In the genomic region with DNA sequence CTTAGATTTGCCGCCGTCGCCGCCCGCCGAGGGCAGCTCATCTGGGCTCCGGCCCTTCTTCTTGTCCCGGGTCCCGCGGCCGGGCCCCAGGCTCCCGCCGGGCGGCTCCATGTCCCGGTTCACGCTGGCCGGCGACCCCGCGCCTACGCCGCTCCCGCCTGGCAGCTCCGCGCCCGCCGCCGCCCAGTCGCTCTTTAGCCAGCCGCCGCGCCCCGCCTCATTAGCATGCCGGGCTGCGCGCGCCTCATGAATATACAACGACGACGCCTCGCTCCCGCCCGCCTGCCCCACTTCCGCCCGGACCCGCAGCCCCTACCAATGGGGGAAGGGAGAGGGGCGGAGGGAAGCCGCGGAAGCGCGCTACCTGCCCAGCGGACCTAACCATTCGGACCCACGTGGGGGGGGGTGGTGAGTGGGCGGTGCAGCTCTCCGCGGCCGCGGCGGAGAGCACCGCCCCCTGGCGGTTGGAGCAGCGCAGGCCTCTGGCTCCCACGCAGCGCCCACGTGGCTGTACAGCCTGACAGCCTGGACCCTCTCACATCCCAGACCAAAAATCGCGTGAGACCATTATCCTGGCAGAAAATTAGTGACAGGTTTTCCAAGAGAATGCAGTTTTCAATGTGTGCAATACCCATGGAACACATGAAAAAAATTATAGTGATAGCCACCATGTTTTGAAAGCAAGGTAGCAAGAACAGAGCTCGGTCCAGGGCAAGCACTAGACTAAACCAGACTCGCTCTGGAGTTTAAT, we compare ENCODE assay signal across 1 cellular context.
TF ChIP-seq lines count a peak whose summit lies in the region.

A gene (minus strand): TSS at position 197 of the 751 bp plus-strand sequence. CDS start 86 bp downstream, at position 111.

TF ChIP-seq in HepG2, 621 proteins besides CTCF, POLR2A, EP300 and RAD21 (continued from another document and continues in another):
- TF ChIP-seq, protein P1, sequence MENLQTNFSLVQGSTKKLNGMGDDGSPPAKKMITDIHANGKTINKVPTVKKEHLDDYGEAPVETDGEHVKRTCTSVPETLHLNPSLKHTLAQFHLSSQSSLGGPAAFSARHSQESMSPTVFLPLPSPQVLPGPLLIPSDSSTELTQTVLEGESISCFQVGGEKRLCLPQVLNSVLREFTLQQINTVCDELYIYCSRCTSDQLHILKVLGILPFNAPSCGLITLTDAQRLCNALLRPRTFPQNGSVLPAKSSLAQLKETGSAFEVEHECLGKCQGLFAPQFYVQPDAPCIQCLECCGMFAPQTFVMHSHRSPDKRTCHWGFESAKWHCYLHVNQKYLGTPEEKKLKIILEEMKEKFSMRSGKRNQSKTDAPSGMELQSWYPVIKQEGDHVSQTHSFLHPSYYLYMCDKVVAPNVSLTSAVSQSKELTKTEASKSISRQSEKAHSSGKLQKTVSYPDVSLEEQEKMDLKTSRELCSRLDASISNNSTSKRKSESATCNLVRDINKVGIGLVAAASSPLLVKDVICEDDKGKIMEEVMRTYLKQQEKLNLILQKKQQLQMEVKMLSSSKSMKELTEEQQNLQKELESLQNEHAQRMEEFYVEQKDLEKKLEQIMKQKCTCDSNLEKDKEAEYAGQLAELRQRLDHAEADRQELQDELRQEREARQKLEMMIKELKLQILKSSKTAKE (CRISPR knock-in tag; IDR thresholded peaks at IDR 0.05; ENCODE audit: borderline replicate concordance): no peak; the same call in 1 of the 2 replicates
- TF ChIP-seq XRCC5 (optimal IDR thresholded peaks at IDR 0.05; ENCODE audit: low read length) (peak; percentile 93), ZNF124 (CRISPR knock-in tag; IDR thresholded peaks at IDR 0.05) (no peak; the same call in 1 of the 2 replicates), ZBTB21 (CRISPR knock-in tag; IDR thresholded peaks at IDR 0.05) (no peak), NFIB (CRISPR knock-in tag; IDR thresholded peaks at IDR 0.05; ENCODE audit: borderline replicate concordance) (no peak), ZNF225 (CRISPR knock-in tag; IDR thresholded peaks at IDR 0.05) (no peak), KLF13 (CRISPR knock-in tag; IDR thresholded peaks at IDR 0.05) (peak; percentile 30; the same call in 1 of the 2 replicates), ZNF781 (CRISPR knock-in tag; IDR thresholded peaks at IDR 0.05; ENCODE audit: borderline replicate concordance, not compliant biosample characterization) (peak; percentile 68), SMAD3 (CRISPR knock-in tag; IDR thresholded peaks at IDR 0.05) (no peak), ZNF572 (CRISPR knock-in tag; IDR thresholded peaks at IDR 0.05) (no peak), ZNF264 (CRISPR knock-in tag; IDR thresholded peaks at IDR 0.05) (no peak; the same call in 1 of the 2 replicates), GATAD2A (CRISPR knock-in tag; IDR thresholded peaks at IDR 0.05) (peak; percentile 70), HMG20A (CRISPR knock-in tag; IDR thresholded peaks at IDR 0.05; ENCODE audit: borderline replicate concordance) (no peak), KLF11 (CRISPR knock-in tag; IDR thresholded peaks at IDR 0.05) (0 out of 2 replicates have a peak, but pooled peaks have one; percentile 40), NKX3-1 (CRISPR knock-in tag; IDR thresholded peaks at IDR 0.05) (no peak), YY1 (IDR thresholded peaks at IDR 0.05; ENCODE audit: insufficient read depth, insufficient replicate concordance, low read depth, low read length) (peak; percentile 64), ZNF776 (CRISPR knock-in tag; IDR thresholded peaks at IDR 0.05) (no peak), ZNF850 (CRISPR knock-in tag; conservative IDR thresholded peaks at IDR 0.05) (no peak), STAT5B (CRISPR knock-in tag; IDR thresholded peaks at IDR 0.05) (no peak), CREM (IDR thresholded peaks at IDR 0.05) (no peak), CREM (CRISPR knock-in tag; IDR thresholded peaks at IDR 0.05) (no peak), ZBTB42 (CRISPR knock-in tag; IDR thresholded peaks at IDR 0.05) (no peak), ZNF224 (CRISPR knock-in tag; IDR thresholded peaks at IDR 0.05) (0 out of 2 replicates have a peak, but pooled peaks have one; percentile 57), ZNF577 (CRISPR knock-in tag; IDR thresholded peaks at IDR 0.05; ENCODE audit: borderline replicate concordance, low read depth) (no peak), ZNF761 (CRISPR knock-in tag; conservative IDR thresholded peaks at IDR 0.05) (peak; percentile 74; the same call in 1 of the 2 replicates), RFX3 (CRISPR knock-in tag; IDR thresholded peaks at IDR 0.05) (no peak), ZFP90 (CRISPR knock-in tag; IDR thresholded peaks at IDR 0.05; ENCODE audit: borderline replicate concordance) (no peak; the same call in 1 of the 2 replicates), RBFOX2 (IDR thresholded peaks at IDR 0.05; ENCODE audit: low read depth, low read length) (peak; percentile 90), CEBPB (IDR thresholded peaks at IDR 0.05; ENCODE audit: borderline replicate concordance, low read depth, low read length) (no peak), ZNF121 (CRISPR knock-in tag; IDR thresholded peaks at IDR 0.05) (peak; percentile 91), ZNF33B (CRISPR knock-in tag; IDR thresholded peaks at IDR 0.05) (no peak; the same call in 1 of the 2 replicates), EEA1 (CRISPR knock-in tag; IDR thresholded peaks at IDR 0.05; ENCODE audit: borderline replicate concordance) (no peak), ZNF20 (CRISPR knock-in tag; IDR thresholded peaks at IDR 0.05) (no peak), PPARG (CRISPR knock-in tag; conservative IDR thresholded peaks at IDR 0.05) (0 out of 2 replicates have a peak, but pooled peaks have one; percentile 21)
- TF ChIP-seq, protein P2, sequence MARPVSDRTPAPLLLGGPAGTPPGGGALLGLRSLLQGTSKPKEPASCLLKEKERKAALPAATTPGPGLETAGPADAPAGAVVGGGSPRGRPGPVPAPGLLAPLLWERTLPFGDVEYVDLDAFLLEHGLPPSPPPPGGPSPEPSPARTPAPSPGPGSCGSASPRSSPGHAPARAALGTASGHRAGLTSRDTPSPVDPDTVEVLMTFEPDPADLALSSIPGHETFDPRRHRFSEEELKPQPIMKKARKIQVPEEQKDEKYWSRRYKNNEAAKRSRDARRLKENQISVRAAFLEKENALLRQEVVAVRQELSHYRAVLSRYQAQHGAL (CRISPR knock-in tag; IDR thresholded peaks at IDR 0.05; ENCODE audit: not compliant biosample characterization): no peak
- TF ChIP-seq, protein P3, sequence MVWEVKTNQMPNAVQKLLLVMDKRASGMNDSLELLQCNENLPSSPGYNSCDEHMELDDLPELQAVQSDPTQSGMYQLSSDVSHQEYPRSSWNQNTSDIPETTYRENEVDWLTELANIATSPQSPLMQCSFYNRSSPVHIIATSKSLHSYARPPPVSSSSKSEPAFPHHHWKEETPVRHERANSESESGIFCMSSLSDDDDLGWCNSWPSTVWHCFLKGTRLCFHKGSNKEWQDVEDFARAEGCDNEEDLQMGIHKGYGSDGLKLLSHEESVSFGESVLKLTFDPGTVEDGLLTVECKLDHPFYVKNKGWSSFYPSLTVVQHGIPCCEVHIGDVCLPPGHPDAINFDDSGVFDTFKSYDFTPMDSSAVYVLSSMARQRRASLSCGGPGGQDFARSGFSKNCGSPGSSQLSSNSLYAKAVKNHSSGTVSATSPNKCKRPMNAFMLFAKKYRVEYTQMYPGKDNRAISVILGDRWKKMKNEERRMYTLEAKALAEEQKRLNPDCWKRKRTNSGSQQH (CRISPR knock-in tag; IDR thresholded peaks at IDR 0.05; ENCODE audit: low read depth): peak; percentile 89; the same call in 1 of the 2 replicates
- TF ChIP-seq, protein P4, sequence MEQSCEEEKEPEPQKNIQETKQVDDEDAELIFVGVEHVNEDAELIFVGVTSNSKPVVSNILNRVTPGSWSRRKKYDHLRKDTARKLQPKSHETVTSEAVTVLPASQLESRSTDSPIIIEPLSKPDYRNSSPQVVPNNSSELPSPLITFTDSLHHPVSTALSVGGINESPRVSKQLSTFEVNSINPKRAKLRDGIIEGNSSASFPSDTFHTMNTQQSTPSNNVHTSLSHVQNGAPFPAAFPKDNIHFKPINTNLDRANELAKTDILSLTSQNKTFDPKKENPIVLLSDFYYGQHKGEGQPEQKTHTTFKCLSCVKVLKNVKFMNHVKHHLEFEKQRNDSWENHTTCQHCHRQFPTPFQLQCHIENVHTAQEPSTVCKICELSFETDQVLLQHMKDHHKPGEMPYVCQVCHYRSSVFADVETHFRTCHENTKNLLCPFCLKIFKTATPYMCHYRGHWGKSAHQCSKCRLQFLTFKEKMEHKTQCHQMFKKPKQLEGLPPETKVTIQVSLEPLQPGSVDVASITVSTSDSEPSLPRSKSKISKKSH (CRISPR knock-in tag; IDR thresholded peaks at IDR 0.05; ENCODE audit: borderline replicate concordance): peak; percentile 65; the same call in 1 of the 2 replicates
- TF ChIP-seq, protein P5, sequence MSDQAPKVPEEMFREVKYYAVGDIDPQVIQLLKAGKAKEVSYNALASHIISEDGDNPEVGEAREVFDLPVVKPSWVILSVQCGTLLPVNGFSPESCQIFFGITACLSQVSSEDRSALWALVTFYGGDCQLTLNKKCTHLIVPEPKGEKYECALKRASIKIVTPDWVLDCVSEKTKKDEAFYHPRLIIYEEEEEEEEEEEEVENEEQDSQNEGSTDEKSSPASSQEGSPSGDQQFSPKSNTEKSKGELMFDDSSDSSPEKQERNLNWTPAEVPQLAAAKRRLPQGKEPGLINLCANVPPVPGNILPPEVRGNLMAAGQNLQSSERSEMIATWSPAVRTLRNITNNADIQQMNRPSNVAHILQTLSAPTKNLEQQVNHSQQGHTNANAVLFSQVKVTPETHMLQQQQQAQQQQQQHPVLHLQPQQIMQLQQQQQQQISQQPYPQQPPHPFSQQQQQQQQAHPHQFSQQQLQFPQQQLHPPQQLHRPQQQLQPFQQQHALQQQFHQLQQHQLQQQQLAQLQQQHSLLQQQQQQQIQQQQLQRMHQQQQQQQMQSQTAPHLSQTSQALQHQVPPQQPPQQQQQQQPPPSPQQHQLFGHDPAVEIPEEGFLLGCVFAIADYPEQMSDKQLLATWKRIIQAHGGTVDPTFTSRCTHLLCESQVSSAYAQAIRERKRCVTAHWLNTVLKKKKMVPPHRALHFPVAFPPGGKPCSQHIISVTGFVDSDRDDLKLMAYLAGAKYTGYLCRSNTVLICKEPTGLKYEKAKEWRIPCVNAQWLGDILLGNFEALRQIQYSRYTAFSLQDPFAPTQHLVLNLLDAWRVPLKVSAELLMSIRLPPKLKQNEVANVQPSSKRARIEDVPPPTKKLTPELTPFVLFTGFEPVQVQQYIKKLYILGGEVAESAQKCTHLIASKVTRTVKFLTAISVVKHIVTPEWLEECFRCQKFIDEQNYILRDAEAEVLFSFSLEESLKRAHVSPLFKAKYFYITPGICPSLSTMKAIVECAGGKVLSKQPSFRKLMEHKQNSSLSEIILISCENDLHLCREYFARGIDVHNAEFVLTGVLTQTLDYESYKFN (CRISPR knock-in tag; conservative IDR thresholded peaks at IDR 0.05): peak; percentile 79
- TF ChIP-seq, protein P6, sequence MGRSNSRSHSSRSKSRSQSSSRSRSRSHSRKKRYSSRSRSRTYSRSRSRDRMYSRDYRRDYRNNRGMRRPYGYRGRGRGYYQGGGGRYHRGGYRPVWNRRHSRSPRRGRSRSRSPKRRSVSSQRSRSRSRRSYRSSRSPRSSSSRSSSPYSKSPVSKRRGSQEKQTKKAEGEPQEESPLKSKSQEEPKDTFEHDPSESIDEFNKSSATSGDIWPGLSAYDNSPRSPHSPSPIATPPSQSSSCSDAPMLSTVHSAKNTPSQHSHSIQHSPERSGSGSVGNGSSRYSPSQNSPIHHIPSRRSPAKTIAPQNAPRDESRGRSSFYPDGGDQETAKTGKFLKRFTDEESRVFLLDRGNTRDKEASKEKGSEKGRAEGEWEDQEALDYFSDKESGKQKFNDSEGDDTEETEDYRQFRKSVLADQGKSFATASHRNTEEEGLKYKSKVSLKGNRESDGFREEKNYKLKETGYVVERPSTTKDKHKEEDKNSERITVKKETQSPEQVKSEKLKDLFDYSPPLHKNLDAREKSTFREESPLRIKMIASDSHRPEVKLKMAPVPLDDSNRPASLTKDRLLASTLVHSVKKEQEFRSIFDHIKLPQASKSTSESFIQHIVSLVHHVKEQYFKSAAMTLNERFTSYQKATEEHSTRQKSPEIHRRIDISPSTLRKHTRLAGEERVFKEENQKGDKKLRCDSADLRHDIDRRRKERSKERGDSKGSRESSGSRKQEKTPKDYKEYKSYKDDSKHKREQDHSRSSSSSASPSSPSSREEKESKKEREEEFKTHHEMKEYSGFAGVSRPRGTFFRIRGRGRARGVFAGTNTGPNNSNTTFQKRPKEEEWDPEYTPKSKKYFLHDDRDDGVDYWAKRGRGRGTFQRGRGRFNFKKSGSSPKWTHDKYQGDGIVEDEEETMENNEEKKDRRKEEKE (IDR thresholded peaks at IDR 0.05): no peak
- TF ChIP-seq, protein P7, sequence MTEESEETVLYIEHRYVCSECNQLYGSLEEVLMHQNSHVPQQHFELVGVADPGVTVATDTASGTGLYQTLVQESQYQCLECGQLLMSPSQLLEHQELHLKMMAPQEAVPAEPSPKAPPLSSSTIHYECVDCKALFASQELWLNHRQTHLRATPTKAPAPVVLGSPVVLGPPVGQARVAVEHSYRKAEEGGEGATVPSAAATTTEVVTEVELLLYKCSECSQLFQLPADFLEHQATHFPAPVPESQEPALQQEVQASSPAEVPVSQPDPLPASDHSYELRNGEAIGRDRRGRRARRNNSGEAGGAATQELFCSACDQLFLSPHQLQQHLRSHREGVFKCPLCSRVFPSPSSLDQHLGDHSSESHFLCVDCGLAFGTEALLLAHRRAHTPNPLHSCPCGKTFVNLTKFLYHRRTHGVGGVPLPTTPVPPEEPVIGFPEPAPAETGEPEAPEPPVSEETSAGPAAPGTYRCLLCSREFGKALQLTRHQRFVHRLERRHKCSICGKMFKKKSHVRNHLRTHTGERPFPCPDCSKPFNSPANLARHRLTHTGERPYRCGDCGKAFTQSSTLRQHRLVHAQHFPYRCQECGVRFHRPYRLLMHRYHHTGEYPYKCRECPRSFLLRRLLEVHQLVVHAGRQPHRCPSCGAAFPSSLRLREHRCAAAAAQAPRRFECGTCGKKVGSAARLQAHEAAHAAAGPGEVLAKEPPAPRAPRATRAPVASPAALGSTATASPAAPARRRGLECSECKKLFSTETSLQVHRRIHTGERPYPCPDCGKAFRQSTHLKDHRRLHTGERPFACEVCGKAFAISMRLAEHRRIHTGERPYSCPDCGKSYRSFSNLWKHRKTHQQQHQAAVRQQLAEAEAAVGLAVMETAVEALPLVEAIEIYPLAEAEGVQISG (CRISPR knock-in tag; IDR thresholded peaks at IDR 0.05): peak; percentile 94
- TF ChIP-seq, protein P8, sequence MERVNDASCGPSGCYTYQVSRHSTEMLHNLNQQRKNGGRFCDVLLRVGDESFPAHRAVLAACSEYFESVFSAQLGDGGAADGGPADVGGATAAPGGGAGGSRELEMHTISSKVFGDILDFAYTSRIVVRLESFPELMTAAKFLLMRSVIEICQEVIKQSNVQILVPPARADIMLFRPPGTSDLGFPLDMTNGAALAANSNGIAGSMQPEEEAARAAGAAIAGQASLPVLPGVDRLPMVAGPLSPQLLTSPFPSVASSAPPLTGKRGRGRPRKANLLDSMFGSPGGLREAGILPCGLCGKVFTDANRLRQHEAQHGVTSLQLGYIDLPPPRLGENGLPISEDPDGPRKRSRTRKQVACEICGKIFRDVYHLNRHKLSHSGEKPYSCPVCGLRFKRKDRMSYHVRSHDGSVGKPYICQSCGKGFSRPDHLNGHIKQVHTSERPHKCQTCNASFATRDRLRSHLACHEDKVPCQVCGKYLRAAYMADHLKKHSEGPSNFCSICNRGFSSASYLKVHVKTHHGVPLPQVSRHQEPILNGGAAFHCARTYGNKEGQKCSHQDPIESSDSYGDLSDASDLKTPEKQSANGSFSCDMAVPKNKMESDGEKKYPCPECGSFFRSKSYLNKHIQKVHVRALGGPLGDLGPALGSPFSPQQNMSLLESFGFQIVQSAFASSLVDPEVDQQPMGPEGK (CRISPR knock-in tag; IDR thresholded peaks at IDR 0.05): peak; percentile 66
